8 cellular contexts compared by ENCODE assay signal in the genomic region with DNA sequence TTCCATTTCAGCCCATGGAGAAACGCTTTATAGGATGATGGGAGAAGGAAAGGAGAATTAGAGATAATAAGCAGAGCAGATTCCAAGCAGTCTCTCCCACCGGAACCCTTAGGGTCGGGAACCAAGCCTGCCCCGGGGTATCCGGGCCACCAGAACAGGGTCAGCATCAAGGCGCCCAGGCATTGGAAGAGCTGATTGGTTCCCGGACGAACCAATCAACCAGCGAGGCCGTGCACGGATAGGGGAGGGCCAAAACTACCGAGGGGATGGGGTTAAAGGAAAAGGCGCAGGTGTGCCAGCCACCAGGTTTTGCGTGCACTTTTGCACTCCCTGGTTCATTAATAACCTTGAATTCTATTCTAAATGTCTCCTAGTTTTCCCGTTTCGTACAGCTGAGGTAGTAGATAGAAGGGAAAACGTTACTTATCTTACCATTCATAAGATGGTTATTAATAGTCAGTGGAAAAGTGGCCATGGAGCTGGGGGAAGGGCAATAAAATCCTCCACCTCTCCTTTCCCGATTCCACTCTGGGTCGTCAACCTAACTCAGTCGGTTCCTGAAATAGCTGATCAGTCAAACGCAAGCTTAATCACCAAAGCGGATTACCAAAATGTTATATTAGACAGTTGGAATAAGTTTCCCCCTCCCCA. TPM values are rescaled to one million over a fixed set of nuclear protein-coding genes. Genes with fewer than 3 reads are reported as not detected.
A peak's percentile ranks its signal among the peaks of the same experiment; 100 is the strongest.
DNase-seq lines count a peak whose midpoint lies in the region; ATAC-seq and TF ChIP-seq lines count a peak whose summit lies in the region.

No MANE protein-coding gene starts in this region.

- H3K27ac Mint-ChIP-seq in activated naive CD4-positive, alpha-beta T cell treated with anti-CD3 and anti-CD28 coated beads for 36 hours: no peak overlapping the region
- no peak overlapping the region for H3K27ac Mint-ChIP-seq in activated naive CD4-positive, alpha-beta T cell treated with anti-CD3 and anti-CD28 coated beads, Interleukin-2, amount 50 U/mL, for 72 hours
- H3K27ac Mint-ChIP-seq in type B pancreatic cell: peak overlapping the region; percentile 90

- peak overlapping the region; percentile 77 for H2AFZ ChIP-seq in OCI-LY3 (ENCODE audit: low read depth, low read length)

- H3K27me3 ChIP-seq in OCI-LY3 (ENCODE audit: low read depth, low read length) (peaks cover 25% of the 10 kb centered on the region), endocrine pancreas (ENCODE audit: control insufficient read depth, insufficient read depth, low read length) (no peaks in the 10 kb centered on the region)

- H3K79me2 ChIP-seq in OCI-LY3 (ENCODE audit: low read length): no peaks in the 10 kb centered on the region

- H4K20me1 ChIP-seq in OCI-LY3 (ENCODE audit: insufficient read depth, low read length): peaks cover 5% of the 10 kb centered on the region; the same call in 1 of the 2 replicates

- no peaks in the 10 kb centered on the region for H3K36me3 Mint-ChIP-seq in activated naive CD4-positive, alpha-beta T cell treated with anti-CD3 and anti-CD28 coated beads for 36 hours (ENCODE audit: low read depth)
- H3K36me3 Mint-ChIP-seq in activated naive CD4-positive, alpha-beta T cell treated with anti-CD3 and anti-CD28 coated beads, Interleukin-2, amount 50 U/mL, for 72 hours: peaks cover 0 to 13% of the 10 kb centered on the region in 2 donors
- H3K36me3 Mint-ChIP-seq in type B pancreatic cell: peaks cover 3% of the 10 kb centered on the region

- H3K27me3 Mint-ChIP-seq in activated naive CD4-positive, alpha-beta T cell treated with anti-CD3 and anti-CD28 coated beads for 36 hours (ENCODE audit: low read depth): peaks cover 36% of the 10 kb centered on the region
- H3K27me3 Mint-ChIP-seq in type B pancreatic cell: peaks cover 5% of the 10 kb centered on the region

- H3K9ac ChIP-seq in OCI-LY3 (ENCODE audit: low read length): peak overlapping the region; percentile 73
- peak overlapping the region; percentile 75 for H3K9ac ChIP-seq in endocrine pancreas (ENCODE audit: control insufficient read depth, insufficient read depth, low read length)

- H3K4me1 ChIP-seq in OCI-LY3 (ENCODE audit: low read length) (peaks cover 12% of the 10 kb centered on the region; the same call in 1 of the 2 replicates), endocrine pancreas (ENCODE audit: control insufficient read depth, insufficient read depth, low read length) (no peaks in the 10 kb centered on the region)

- H3K36me3 ChIP-seq in OCI-LY3 (replicated peaks; ENCODE audit: low read depth, low read length) (no peaks in the 10 kb centered on the region), endocrine pancreas (ENCODE audit: control insufficient read depth, insufficient read depth, low read length) (no peaks in the 10 kb centered on the region)

- H3K4me3 ChIP-seq in OCI-LY3 (ENCODE audit: low read length) (peak overlapping the region; percentile 93), endocrine pancreas (ENCODE audit: control insufficient read depth, insufficient read depth, low read length) (peak overlapping the region; percentile 94)

- no peak for DNase-seq in activated naive CD4-positive, alpha-beta T cell treated with anti-CD3 and anti-CD28 coated beads for 36 hours
- DNase-seq in activated naive CD4-positive, alpha-beta T cell treated with anti-CD3 and anti-CD28 coated beads, Interleukin-2, amount 50 U/mL, for 72 hours (ENCODE audit: low spot score in 2 of 2): no peak
- peak; percentile 86 for DNase-seq in midbrain (lab: John Stamatoyannopoulos, UW)
- no peak for DNase-seq in type B pancreatic cell (ENCODE audit: extremely low spot score, unreplicated experiment)
- no peak for DNase-seq in stimulated activated CD4-positive, alpha-beta T cell treated with anti-CD3 and anti-CD28 coated beads, Interleukin-1b, Interleukin-23, amount 100 ng/mL, for 48 hours

- ATAC-seq in activated naive CD4-positive, alpha-beta T cell treated with anti-CD3 and anti-CD28 coated beads, Interleukin-2, amount 50 U/mL, for 72 hours: no peak
- ATAC-seq in GM21360 (IDR thresholded peaks at IDR 0.05; ENCODE audit: unreplicated experiment): no peak

- peak overlapping the region; percentile 78 for H3K4me3 Mint-ChIP-seq in activated naive CD4-positive, alpha-beta T cell treated with anti-CD3 and anti-CD28 coated beads for 36 hours
- peak overlapping the region; percentile 99 for H3K4me3 Mint-ChIP-seq in type B pancreatic cell

- H3K27ac ChIP-seq in OCI-LY3 (ENCODE audit: low read length): no peak overlapping the region

- TF ChIP-seq CTCF in OCI-LY3 (IDR thresholded peaks at IDR 0.05; ENCODE audit: low read depth, low read length) (no peak), type B pancreatic cell (conservative IDR thresholded peaks at IDR 0.05) (no peak)

- intact Hi-C loops in activated naive CD4-positive, alpha-beta T cell treated with anti-CD3 and anti-CD28 coated beads for 36 hours (cut with micrococcal nuclease): no loop called here

- peaks cover 6% of the 10 kb centered on the region for H3K4me1 Mint-ChIP-seq in activated naive CD4-positive, alpha-beta T cell treated with anti-CD3 and anti-CD28 coated beads for 36 hours (ENCODE audit: low read depth)
- peaks cover 41% of the 10 kb centered on the region for H3K4me1 Mint-ChIP-seq in type B pancreatic cell (ENCODE audit: unreplicated experiment)

- CTCF ChIA-PET in activated naive CD4-positive, alpha-beta T cell treated with anti-CD3 and anti-CD28 coated beads for 36 hours (lab: Charles Lee): interaction anchor here (0.7 to 1.1 kb wide), 2 partner anchors 85 to 219 kb away, joined by 3 to 4 read pairs; no protein-coding TSS in a partner anchor

- no peaks in the 10 kb centered on the region for H3K9me3 ChIP-seq in OCI-LY3 (ENCODE audit: insufficient read depth, low read length)
- H3K9me3 ChIP-seq in endocrine pancreas (ENCODE audit: control insufficient read depth, low read length): no peaks in the 10 kb centered on the region

- H3K4me2 ChIP-seq in OCI-LY3 (ENCODE audit: low read length): peak overlapping the region; percentile 88

- no peaks in the 10 kb centered on the region for H3K9me3 Mint-ChIP-seq in activated naive CD4-positive, alpha-beta T cell treated with anti-CD3 and anti-CD28 coated beads for 36 hours
- no peaks in the 10 kb centered on the region for H3K9me3 Mint-ChIP-seq in activated naive CD4-positive, alpha-beta T cell treated with anti-CD3 and anti-CD28 coated beads, Interleukin-2, amount 50 U/mL, for 72 hours
- H3K9me3 Mint-ChIP-seq in type B pancreatic cell: no peaks in the 10 kb centered on the region

RNA-seq across cellular contexts. Expression of a gene that starts 1.6 kb away (rescaled TPM):
- not detected for total RNA-seq in activated naive CD4-positive, alpha-beta T cell treated with anti-CD3 and anti-CD28 coated beads for 36 hours
- total RNA-seq in activated naive CD4-positive, alpha-beta T cell treated with anti-CD3 and anti-CD28 coated beads, Interleukin-2, amount 50 U/mL, for 72 hours: under 1 TPM in 1 of 2 donors, not detected in 1; 0.18 TPM
- 31.0 and 78.9 TPM in 2 replicates for total RNA-seq in type B pancreatic cell (ENCODE audit: low replicate concordance)

Comparison
In these comparisons a context has a peak if more than half of its experiments do, and no peak if none do; other contexts are left out.
1. RNA of a gene that starts 1.6 kb away (total RNA-seq): 31.0 to 78.9 TPM in type B pancreatic cell; 0.18 TPM in activated naive CD4-positive, alpha-beta T cell treated with anti-CD3 and anti-CD28 coated beads, Interleukin-2, amount 50 U/mL, for 72 hours and not detected in activated naive CD4-positive, alpha-beta T cell treated with anti-CD3 and anti-CD28 coated beads for 36 hours; every median in the first group is over 10 times any median in the second.